In the genomic region with DNA sequence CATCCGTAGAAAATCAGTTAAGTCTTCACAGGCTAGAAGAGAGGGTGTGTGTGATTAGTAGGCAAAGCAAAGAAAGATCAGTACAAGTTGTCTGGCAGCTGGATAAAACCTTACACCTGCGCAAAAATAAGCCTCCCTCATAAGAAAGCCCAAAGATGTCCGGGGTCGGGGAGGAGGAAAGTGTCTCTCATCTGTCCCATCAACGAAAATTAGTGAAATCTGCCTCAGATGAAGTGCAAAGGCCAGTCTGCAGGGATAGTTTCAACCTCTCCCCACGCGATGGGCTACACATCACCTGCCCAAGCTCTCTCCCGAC, we compare ENCODE assay signal across 8 cellular contexts.
A peak's percentile ranks its signal among the peaks of the same experiment; 100 is the strongest.
DNase-seq lines count a peak whose midpoint lies in the region; ATAC-seq and TF ChIP-seq lines count a peak whose summit lies in the region.

No MANE protein-coding gene starts in this region.

- no peak for TF ChIP-seq CTCF in activated CD8-positive, alpha-beta T cell treated with anti-CD3 and anti-CD28 coated beads for 36 hours (IDR thresholded peaks at IDR 0.05)
- TF ChIP-seq CTCF in spleen (IDR thresholded peaks at IDR 0.05 in 8 of 11, conservative IDR thresholded peaks at IDR 0.05 in 3 of 11) (no peak), GM20000 (IDR thresholded peaks at IDR 0.05; ENCODE audit: extremely low read depth, missing control alignments) (no peak)

- peak overlapping the region; percentile 42; the same call in 1 of the 2 replicates for H3K4me3 ChIP-seq in iPS DF 6.9 (ENCODE audit: low read length)
- H3K4me3 ChIP-seq in spleen = peak overlapping the region; percentile 56 to 92 (median 64)

- H3K27me3 ChIP-seq in iPS DF 6.9 (ENCODE audit: control insufficient read depth, insufficient read depth, low read length) = no peaks in the 10 kb centered on the region
- H3K27me3 ChIP-seq in spleen (replicated peaks in 1 of 7) = peaks cover 0 to 19% (median 7%) of the 10 kb centered on the region in 7 donors

- ATAC-seq in activated CD8-positive, alpha-beta T cell treated with anti-CD3 and anti-CD28 coated beads for 36 hours = no peak

- H3K27ac ChIP-seq in iPS DF 6.9 (ENCODE audit: low read length) = no peak overlapping the region
- H3K27ac ChIP-seq in spleen = peak overlapping the region in 7 of 8 donors; percentile 84 to 93 (median 88)

- H3K4me1 Mint-ChIP-seq in activated CD8-positive, alpha-beta T cell treated with anti-CD3 and anti-CD28 coated beads for 36 hours (ENCODE audit: low read depth) = peaks cover 52% of the 10 kb centered on the region

- CTCF ChIA-PET in activated CD8-positive, alpha-beta T cell treated with anti-CD3 and anti-CD28 coated beads for 36 hours (lab: Charles Lee) = interaction anchor here (1.7 kb wide), 1 partner anchor 72 kb away, joined by 4 read pairs; no protein-coding TSS in a partner anchor

- H3K4me1 ChIP-seq in iPS DF 6.9 (ENCODE audit: control insufficient read depth, insufficient read depth, low read length) (no peaks in the 10 kb centered on the region), spleen (peaks cover 3 to 52% (median 41%) of the 10 kb centered on the region in 6 donors)

- POLR2A ChIA-PET in activated CD8-positive, alpha-beta T cell treated with anti-CD3 and anti-CD28 coated beads for 36 hours (lab: Charles Lee) = interaction anchor here (1.2 to 1.9 kb wide), 4 partner anchors 11 to 102 kb away, joined by 3 to 7 read pairs (median 4); no protein-coding TSS in a partner anchor

- peaks cover 15% of the 10 kb centered on the region for H3K36me3 Mint-ChIP-seq in activated CD8-positive, alpha-beta T cell treated with anti-CD3 and anti-CD28 coated beads for 36 hours (ENCODE audit: low read depth)

- peak overlapping the region; percentile 95 for H3K4me3 Mint-ChIP-seq in activated CD8-positive, alpha-beta T cell treated with anti-CD3 and anti-CD28 coated beads for 36 hours

- peak overlapping the region; percentile 94 for H3K27ac Mint-ChIP-seq in activated CD8-positive, alpha-beta T cell treated with anti-CD3 and anti-CD28 coated beads for 36 hours

- no peaks in the 10 kb centered on the region for H3K36me3 ChIP-seq in iPS DF 6.9 (ENCODE audit: control insufficient read depth, insufficient read depth, low read length)
- H3K36me3 ChIP-seq in spleen = no peaks in the 10 kb centered on the region

- WGBS in iPS DF 6.9 (ENCODE audit: insufficient coverage, insufficient read length) = no CpG with 5 or more reads among the region's 8 CpGs
- WGBS in spleen, 5 donors = 28 to 51% (median 37%) methylated on average over 6 to 8 of the region's 8 CpGs

- H3K9me3 ChIP-seq in iPS DF 6.9 (ENCODE audit: control insufficient read depth, insufficient read depth, low read length) (no peaks in the 10 kb centered on the region), spleen (peaks cover 0 to 4% (median 0%) of the 10 kb centered on the region in 8 donors)

- intact Hi-C loops in activated CD8-positive, alpha-beta T cell treated with anti-CD3 and anti-CD28 coated beads for 36 hours (cut with micrococcal nuclease) = no loop called here
- intact Hi-C loops in spleen (cut with DNase I; ENCODE audit: low total_unique reads) = no loop called here

- TF ChIP-seq POLR2A in spleen (IDR thresholded peaks at IDR 0.05) = no peak

- DNase-seq in NCI-H1105 treated with DMSO at 0.1 percent for 48 hours (lab: John Stamatoyannopoulos, UW) = peak; percentile 53
- DNase-seq in NCI-H1105 (lab: John Stamatoyannopoulos, UW) = no peak
- DNase-seq in activated CD8-positive, alpha-beta T cell treated with anti-CD3 and anti-CD28 coated beads for 36 hours = no peak
- no peak for DNase-seq in iPS DF 6.9 (ENCODE audit: low read depth, low spot score)
- no peak for DNase-seq in spleen
- no peak for DNase-seq in cerebellum (ENCODE audit: low spot score)
- DNase-seq in stimulated activated CD4-positive, alpha-beta T cell treated with anti-CD3 and anti-CD28 coated beads, Interleukin-1b, Interleukin-23, amount 100 ng/mL, for 48 hours = no peak
- DNase-seq in GM20000 (ENCODE audit: low spot score) = no peak

- H3K27me3 Mint-ChIP-seq in activated CD8-positive, alpha-beta T cell treated with anti-CD3 and anti-CD28 coated beads for 36 hours = no peaks in the 10 kb centered on the region

- H3K9me3 Mint-ChIP-seq in activated CD8-positive, alpha-beta T cell treated with anti-CD3 and anti-CD28 coated beads for 36 hours = peaks cover 9% of the 10 kb centered on the region
